ENCODE assay signal across 8 cellular contexts in genomic region chr11:113806403-113806802, GRCh38. TPM values are rescaled to one million over a fixed set of nuclear protein-coding genes. Genes with fewer than 3 reads are reported as not detected.
A peak's percentile ranks its signal among the peaks of the same experiment; 100 is the strongest.
DNase-seq lines count a peak whose midpoint lies in the region; ATAC-seq and TF ChIP-seq lines count a peak whose summit lies in the region.

No MANE protein-coding gene starts in this region.

- TF ChIP-seq CTCF in WI38 (IDR thresholded peaks at IDR 0.05; ENCODE audit: low read depth, low read length): peak; percentile 36; the same call in 1 of the 2 replicates

- TF ChIP-seq EP300 in Ishikawa (IDR thresholded peaks at IDR 0.05; ENCODE audit: borderline replicate concordance): no peak

- peak; percentile 2 for DNase-seq in activated T-cell treated with anti-CD3 and anti-CD28 coated beads for 48 hours (ENCODE audit: low read depth)
- no peak for DNase-seq in activated T-cell treated with anti-CD3 and anti-CD28 coated beads, Interleukin-2, amount 50 U/mL, for 24 hours
- DNase-seq in immature natural killer cell: peak; percentile 7 to 19 (median 15)
- DNase-seq in stimulated activated CD4-positive, alpha-beta T cell treated with anti-CD3 and anti-CD28 coated beads, Interleukin-2, amount 100 ng/mL, for 24 hours: no peak

- H3K27ac Mint-ChIP-seq in activated T-cell treated with anti-CD3 and anti-CD28 coated beads, Interleukin-2, amount 50 U/mL, for 24 hours: no peak overlapping the region
- H3K27ac Mint-ChIP-seq in immature natural killer cell: peak overlapping the region in 3 of 6 donors; percentile 51 to 79 (median 64)

- H3K4me3 Mint-ChIP-seq in activated T-cell treated with anti-CD3 and anti-CD28 coated beads, Interleukin-2, amount 50 U/mL, for 24 hours: no peak overlapping the region
- no peak overlapping the region for H3K4me3 Mint-ChIP-seq in immature natural killer cell

- H3K4me3 ChIP-seq in WI38 (ENCODE audit: low read depth, low read length): no peak overlapping the region

- no peaks in the 10 kb centered on the region for H3K4me1 Mint-ChIP-seq in activated T-cell treated with anti-CD3 and anti-CD28 coated beads, Interleukin-2, amount 50 U/mL, for 24 hours (ENCODE audit: low read depth)
- H3K4me1 Mint-ChIP-seq in immature natural killer cell: peaks cover 4 to 6% of the 10 kb centered on the region in 2 donors

- ATAC-seq in GM21360 (IDR thresholded peaks at IDR 0.05; ENCODE audit: unreplicated experiment) (no peak), GM18861 (IDR thresholded peaks at IDR 0.05; ENCODE audit: unreplicated experiment) (no peak)

- H3K36me3 Mint-ChIP-seq in activated T-cell treated with anti-CD3 and anti-CD28 coated beads, Interleukin-2, amount 50 U/mL, for 24 hours (ENCODE audit: low read depth): peaks cover 84% of the 10 kb centered on the region
- peaks cover 20 to 75% (median 25%) of the 10 kb centered on the region in 3 donors for H3K36me3 Mint-ChIP-seq in immature natural killer cell

- H3K9me3 Mint-ChIP-seq in activated T-cell treated with anti-CD3 and anti-CD28 coated beads, Interleukin-2, amount 50 U/mL, for 24 hours: no peaks in the 10 kb centered on the region
- H3K9me3 Mint-ChIP-seq in immature natural killer cell: no peaks in the 10 kb centered on the region

- H3K27me3 Mint-ChIP-seq in activated T-cell treated with anti-CD3 and anti-CD28 coated beads, Interleukin-2, amount 50 U/mL, for 24 hours: no peaks in the 10 kb centered on the region
- no peaks in the 10 kb centered on the region for H3K27me3 Mint-ChIP-seq in immature natural killer cell (ENCODE audit: low read depth in 3 of 3)

- TF ChIP-seq RAD21 in Ishikawa (IDR thresholded peaks at IDR 0.05; ENCODE audit: low read depth): peak; percentile 20; the same call in 1 of the 2 replicates

TF ChIP-seq in Ishikawa, 13 proteins besides CTCF, POLR2A, EP300 and RAD21:
- TF ChIP-seq NFIC (IDR thresholded peaks at IDR 0.05) (no peak), USF1 (IDR thresholded peaks at IDR 0.05) (no peak), TCF12 (IDR thresholded peaks at IDR 0.05; ENCODE audit: low read depth) (no peak), TAF1 (IDR thresholded peaks at IDR 0.05; ENCODE audit: low read depth) (no peak), TEAD4 (IDR thresholded peaks at IDR 0.05) (no peak), EGR1 (IDR thresholded peaks at IDR 0.05) (no peak), CEBPB (IDR thresholded peaks at IDR 0.05) (no peak), CREB1 (IDR thresholded peaks at IDR 0.05; ENCODE audit: low read depth) (no peak), FOXM1 (IDR thresholded peaks at IDR 0.05; ENCODE audit: borderline replicate concordance, low read depth) (no peak), MAX (IDR thresholded peaks at IDR 0.05) (no peak), ZBTB7A (IDR thresholded peaks at IDR 0.05; ENCODE audit: low read depth) (no peak), YY1 (IDR thresholded peaks at IDR 0.05; ENCODE audit: low read depth) (no peak)
- TF ChIP-seq, protein P1, sequence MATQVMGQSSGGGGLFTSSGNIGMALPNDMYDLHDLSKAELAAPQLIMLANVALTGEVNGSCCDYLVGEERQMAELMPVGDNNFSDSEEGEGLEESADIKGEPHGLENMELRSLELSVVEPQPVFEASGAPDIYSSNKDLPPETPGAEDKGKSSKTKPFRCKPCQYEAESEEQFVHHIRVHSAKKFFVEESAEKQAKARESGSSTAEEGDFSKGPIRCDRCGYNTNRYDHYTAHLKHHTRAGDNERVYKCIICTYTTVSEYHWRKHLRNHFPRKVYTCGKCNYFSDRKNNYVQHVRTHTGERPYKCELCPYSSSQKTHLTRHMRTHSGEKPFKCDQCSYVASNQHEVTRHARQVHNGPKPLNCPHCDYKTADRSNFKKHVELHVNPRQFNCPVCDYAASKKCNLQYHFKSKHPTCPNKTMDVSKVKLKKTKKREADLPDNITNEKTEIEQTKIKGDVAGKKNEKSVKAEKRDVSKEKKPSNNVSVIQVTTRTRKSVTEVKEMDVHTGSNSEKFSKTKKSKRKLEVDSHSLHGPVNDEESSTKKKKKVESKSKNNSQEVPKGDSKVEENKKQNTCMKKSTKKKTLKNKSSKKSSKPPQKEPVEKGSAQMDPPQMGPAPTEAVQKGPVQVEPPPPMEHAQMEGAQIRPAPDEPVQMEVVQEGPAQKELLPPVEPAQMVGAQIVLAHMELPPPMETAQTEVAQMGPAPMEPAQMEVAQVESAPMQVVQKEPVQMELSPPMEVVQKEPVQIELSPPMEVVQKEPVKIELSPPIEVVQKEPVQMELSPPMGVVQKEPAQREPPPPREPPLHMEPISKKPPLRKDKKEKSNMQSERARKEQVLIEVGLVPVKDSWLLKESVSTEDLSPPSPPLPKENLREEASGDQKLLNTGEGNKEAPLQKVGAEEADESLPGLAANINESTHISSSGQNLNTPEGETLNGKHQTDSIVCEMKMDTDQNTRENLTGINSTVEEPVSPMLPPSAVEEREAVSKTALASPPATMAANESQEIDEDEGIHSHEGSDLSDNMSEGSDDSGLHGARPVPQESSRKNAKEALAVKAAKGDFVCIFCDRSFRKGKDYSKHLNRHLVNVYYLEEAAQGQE (IDR thresholded peaks at IDR 0.05; ENCODE audit: low read depth): no peak

RNA-seq across cellular contexts. Expression of gene CLDN25, which starts 26.8 kb away (rescaled TPM):
- not detected for polyA plus RNA-seq in immature natural killer cell

RNA-seq across cellular contexts. Expression of gene ZW10, which starts 32.9 kb away (rescaled TPM):
- polyA plus RNA-seq in immature natural killer cell: 10 to 100 TPM in 2 of 3 donors, 1 to 10 TPM in 1; 9.2 to 13.7 (median 10.1) TPM

Comparison
In these comparisons a context has a peak if more than half of its experiments do, and no peak if none do; other contexts are left out.
1. DNase-seq: peak in activated T-cell treated with anti-CD3 and anti-CD28 coated beads for 48 hours (single experiment) and immature natural killer cell (3 of 3); none in activated T-cell treated with anti-CD3 and anti-CD28 coated beads, Interleukin-2, amount 50 U/mL, for 24 hours (single experiment) and stimulated activated CD4-positive, alpha-beta T cell treated with anti-CD3 and anti-CD28 coated beads, Interleukin-2, amount 100 ng/mL, for 24 hours (0 of 2).